Comparison of ENCODE assay signal across 25 cellular contexts in the genomic region with DNA sequence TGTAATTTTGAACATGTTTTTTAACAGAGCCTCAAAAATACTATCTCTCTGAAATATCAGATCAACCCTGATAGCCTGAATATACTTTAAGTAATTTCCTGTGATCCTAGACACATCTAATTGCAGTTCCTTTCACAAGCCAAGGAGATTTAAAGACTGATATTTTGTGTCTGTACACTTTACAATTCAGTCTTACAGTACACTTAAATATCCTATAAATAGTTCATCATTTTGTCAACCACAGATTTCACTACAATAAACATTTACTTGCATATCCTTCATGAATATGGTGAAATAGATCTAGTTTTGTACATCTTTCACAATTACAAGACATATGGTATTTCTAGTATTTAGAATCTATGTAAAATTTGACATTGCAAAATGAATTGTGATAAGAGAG.
"Had no signal": no experiment of that assay in that cellular context is flagged by ENCODE, and none has a peak within 500 bp of the region (broad histone marks: within the 10 kb centered on the region; RNA-seq: fewer than 3 reads in every experiment).

No MANE protein-coding gene starts in this region.

- DNase-seq: activated CD4-positive, alpha-beta memory T cell treated with anti-CD3 and anti-CD28 coated beads for 36 hours; activated CD4-positive, alpha-beta T cell treated with anti-CD3 and anti-CD28 coated beads for 1 hour; activated CD4-positive, alpha-beta T cell treated with anti-CD3 and anti-CD28 coated beads for 4 hours; activated CD8-positive, alpha-beta memory T cell treated with anti-CD3 and anti-CD28 coated beads, Interleukin-2, amount 10 ng/mL, durations not matched to agents 7 days and 5 days; activated CD8-positive, alpha-beta memory T cell treated with anti-CD3 and anti-CD28 coated beads, Interleukin-2, amount 50 U/mL, for 4 hours; activated CD8-positive, alpha-beta T cell treated with anti-CD3 and anti-CD28 coated beads, Interleukin-2, amount 10 ng/mL, durations not matched to agents 7 days and 5 days; activated effector memory CD4-positive, alpha-beta T cell treated with anti-CD3 and anti-CD28 coated beads, Interleukin-2, amount 50 U/mL, for 16 hours; activated naive CD4-positive, alpha-beta T cell treated with anti-CD3 and anti-CD28 coated beads for 36 hours; activated naive CD8-positive, alpha-beta T cell treated with anti-CD3 and anti-CD28 coated beads for 36 hours; activated naive CD8-positive, alpha-beta T cell treated with anti-CD3 and anti-CD28 coated beads, Interleukin-2, amount 50 U/mL, for 24 hours; activated T-cell treated with anti-CD3 and anti-CD28 coated beads, Interleukin-2, amount 50 U/mL, for 1 hour; activated T-cell treated with anti-CD3 and anti-CD28 coated beads, Interleukin-2, amount 50 U/mL, for 48 hours; amniotic stem cell; anterior cingulate cortex; brain microvascular endothelial cell; dorsolateral prefrontal cortex; effector memory CD8-positive, alpha-beta T cell; erythroblast; foreskin fibroblast; glutamatergic neuron; heart left ventricle; T-helper 2 cell had no signal

- H3K27ac ChIP-seq: brain microvascular endothelial cell, coronary artery, dorsolateral prefrontal cortex, esophagus muscularis mucosa, heart left ventricle had no signal

- H3K4me1 ChIP-seq: esophagus muscularis mucosa, heart left ventricle had no signal

- H3K36me3 ChIP-seq: brain microvascular endothelial cell, esophagus muscularis mucosa, heart left ventricle had no signal

- H3K4me3 ChIP-seq: coronary artery, dorsolateral prefrontal cortex, esophagus muscularis mucosa, heart left ventricle had no signal

- ATAC-seq: activated CD8-positive, alpha-beta memory T cell treated with anti-CD3 and anti-CD28 coated beads, Interleukin-2, amount 10 ng/mL, durations not matched to agents 7 days and 5 days; activated CD8-positive, alpha-beta T cell treated with anti-CD3 and anti-CD28 coated beads, Interleukin-2, amount 10 ng/mL, durations not matched to agents 7 days and 5 days; activated naive CD8-positive, alpha-beta T cell treated with anti-CD3 and anti-CD28 coated beads, Interleukin-2, amount 50 U/mL, for 24 hours; effector memory CD8-positive, alpha-beta T cell; heart left ventricle; WTC11 had no signal

- H3K27me3 ChIP-seq: brain microvascular endothelial cell, dorsolateral prefrontal cortex, esophagus muscularis mucosa, heart left ventricle had no signal

- H3K9me3 ChIP-seq: esophagus muscularis mucosa, heart left ventricle had no signal
